1 cellular context compared by ENCODE assay signal in the genomic region with DNA sequence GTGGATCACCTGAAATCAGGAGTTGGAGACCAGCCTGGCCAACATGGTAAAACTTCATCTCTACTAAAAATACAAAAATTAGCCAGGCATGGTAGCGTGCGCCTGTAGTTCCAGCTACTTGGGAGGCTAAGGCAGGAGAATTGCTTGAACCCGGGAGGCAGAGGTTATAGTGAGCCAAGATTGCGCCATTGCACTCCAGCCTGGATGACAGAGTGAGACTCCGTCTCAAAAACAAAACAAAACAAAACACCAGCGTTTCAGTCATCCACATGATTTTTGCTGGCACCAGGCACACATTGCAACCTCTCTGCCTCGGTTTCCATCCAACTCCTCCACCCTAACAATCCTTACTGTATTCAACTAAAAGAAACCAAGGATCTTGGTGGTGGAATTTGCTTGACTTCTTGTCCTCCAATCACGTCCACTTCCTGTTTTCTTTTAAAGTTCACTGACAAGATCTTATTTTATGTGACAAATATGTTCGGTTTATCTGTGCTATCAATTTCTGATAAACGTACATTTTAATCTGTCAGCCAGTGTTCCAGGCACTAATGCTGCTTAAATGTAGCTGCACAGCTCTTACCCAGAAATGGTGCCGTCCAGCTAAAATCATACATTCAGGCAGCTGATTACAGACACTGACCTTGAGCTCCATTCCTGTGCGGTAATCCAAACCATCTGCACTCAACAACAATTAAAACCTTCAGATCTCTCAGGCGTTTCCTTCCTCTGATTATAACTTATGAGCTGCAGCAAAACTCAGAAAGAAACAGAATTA.
TF ChIP-seq lines count a peak whose summit lies in the region.

No MANE protein-coding gene starts in this region.

TF ChIP-seq in HepG2, 621 proteins besides CTCF, POLR2A, EP300 and RAD21 (continued from another document):
- TF ChIP-seq PRDM10 (CRISPR knock-in tag; IDR thresholded peaks at IDR 0.05; ENCODE audit: low read depth), result peak; percentile 58; the same call in 1 of the 2 replicates
- 0 out of 2 replicates have a peak, but pooled peaks have one; percentile 11 for TF ChIP-seq SAP130 (CRISPR knock-in tag; IDR thresholded peaks at IDR 0.05; ENCODE audit: low read depth)
- 0 out of 2 replicates have a peak, but pooled peaks have one; percentile 39 for TF ChIP-seq RNF2 (conservative IDR thresholded peaks at IDR 0.05; ENCODE audit: low read depth)
- TF ChIP-seq ZNF264 (CRISPR knock-in tag; IDR thresholded peaks at IDR 0.05), result 0 out of 2 replicates have a peak, but pooled peaks have one; percentile 27
- no peak for TF ChIP-seq ZFP37 (CRISPR knock-in tag; IDR thresholded peaks at IDR 0.05; ENCODE audit: borderline replicate concordance)
- no peak for TF ChIP-seq ZBTB42 (CRISPR knock-in tag; IDR thresholded peaks at IDR 0.05)
- TF ChIP-seq ZSCAN20 (CRISPR knock-in tag; IDR thresholded peaks at IDR 0.05; ENCODE audit: borderline replicate concordance), result no peak
- no peak for TF ChIP-seq KMT2B (CRISPR knock-in tag; IDR thresholded peaks at IDR 0.05)
- no peak for TF ChIP-seq ZNF253 (CRISPR knock-in tag; IDR thresholded peaks at IDR 0.05; ENCODE audit: borderline replicate concordance)
- no peak for TF ChIP-seq U2AF1 (optimal IDR thresholded peaks at IDR 0.05; ENCODE audit: low read depth, low read length)
- no peak for TF ChIP-seq SP2 (CRISPR knock-in tag; IDR thresholded peaks at IDR 0.05)
- peak; percentile 16 for TF ChIP-seq TEAD3 (CRISPR knock-in tag; optimal IDR thresholded peaks at IDR 0.05; ENCODE audit: borderline replicate concordance)
- no peak for TF ChIP-seq MLLT10 (CRISPR knock-in tag; IDR thresholded peaks at IDR 0.05)
- TF ChIP-seq, protein P1, sequence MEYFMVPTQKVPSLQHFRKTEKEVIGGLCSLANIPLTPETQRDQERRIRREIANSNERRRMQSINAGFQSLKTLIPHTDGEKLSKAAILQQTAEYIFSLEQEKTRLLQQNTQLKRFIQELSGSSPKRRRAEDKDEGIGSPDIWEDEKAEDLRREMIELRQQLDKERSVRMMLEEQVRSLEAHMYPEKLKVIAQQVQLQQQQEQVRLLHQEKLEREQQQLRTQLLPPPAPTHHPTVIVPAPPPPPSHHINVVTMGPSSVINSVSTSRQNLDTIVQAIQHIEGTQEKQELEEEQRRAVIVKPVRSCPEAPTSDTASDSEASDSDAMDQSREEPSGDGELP (IDR thresholded peaks at IDR 0.05; ENCODE audit: borderline replicate concordance, low read depth), result peak; percentile 50; the same call in 1 of the 2 replicates
- no peak for TF ChIP-seq ZNF709 (CRISPR knock-in tag; IDR thresholded peaks at IDR 0.05)
